24 cellular contexts compared by ENCODE assay signal in genomic region chr22:44759430-44760310, GRCh38. TPM values are rescaled to one million over a fixed set of nuclear protein-coding genes. Genes with fewer than 3 reads are reported as not detected.
"Had no signal": no experiment of that assay in that cellular context is flagged by ENCODE, and none has a peak within 500 bp of the region (broad histone marks: within the 10 kb centered on the region; RNA-seq: fewer than 3 reads in every experiment).

No MANE protein-coding gene starts in this region.

- H3K36me3 Mint-ChIP-seq: natural killer cell treated with Interleukin-12 subunit alpha and Interleukin-12 subunit beta and Interleukin-15 and Interleukin-18, amount 100 ng/mL, for 72 hours; stimulated activated effector memory CD8-positive, alpha-beta T cell treated with anti-CD3 and anti-CD28 coated beads, Interleukin-12 subunit alpha, Interleukin-12 subunit beta, amount 100 ng/mL, for 72 hours had no signal

- H3K27me3 Mint-ChIP-seq: natural killer cell treated with Interleukin-12 subunit alpha and Interleukin-12 subunit beta and Interleukin-15 and Interleukin-18, amount 100 ng/mL, for 72 hours had no signal

- H3K4me3 Mint-ChIP-seq: activated naive CD8-positive, alpha-beta T cell; natural killer cell treated with Interleukin-12 subunit alpha and Interleukin-12 subunit beta and Interleukin-15 and Interleukin-18, amount 100 ng/mL, for 72 hours; stimulated activated effector memory CD8-positive, alpha-beta T cell treated with anti-CD3 and anti-CD28 coated beads, Interleukin-12 subunit alpha, Interleukin-12 subunit beta, amount 100 ng/mL, for 72 hours; stimulated activated naive CD8-positive, alpha-beta T cell treated with anti-CD3 and anti-CD28 coated beads, Interleukin-15, amount 100 ng/mL, for 72 hours; WTC11 had no signal

- ATAC-seq: foreskin keratinocyte; pancreas; stimulated activated effector memory CD8-positive, alpha-beta T cell treated with anti-CD3 and anti-CD28 coated beads, Interleukin-12 subunit alpha, Interleukin-12 subunit beta, amount 100 ng/mL, for 72 hours; stimulated activated naive CD8-positive, alpha-beta T cell treated with anti-CD3 and anti-CD28 coated beads, Interleukin-15, amount 100 ng/mL, for 72 hours; WTC11 had no signal

- H3K4me1 ChIP-seq: adrenal gland, ascending aorta, left ventricle myocardium inferior, tibial nerve, uterus had no signal

- H3K9me3 ChIP-seq: adrenal gland, ascending aorta, left ventricle myocardium inferior, neutrophil, pancreas, uterus had no signal

- H3K9me3 Mint-ChIP-seq: natural killer cell treated with Interleukin-12 subunit alpha and Interleukin-12 subunit beta and Interleukin-15 and Interleukin-18, amount 100 ng/mL, for 72 hours had no signal

- H3K27ac ChIP-seq: adrenal gland, ascending aorta, foreskin keratinocyte, left ventricle myocardium inferior, neutrophil, pancreas, tibial nerve, uterus had no signal

- FAIRE-seq: colon, pancreas had no signal

- H3K36me3 ChIP-seq: adrenal gland, ascending aorta, left ventricle myocardium inferior, neutrophil, pancreas, tibial nerve, uterus had no signal

- H3K27ac Mint-ChIP-seq: activated naive CD8-positive, alpha-beta T cell; natural killer cell treated with Interleukin-12 subunit alpha and Interleukin-12 subunit beta and Interleukin-15 and Interleukin-18, amount 100 ng/mL, for 72 hours; stimulated activated effector memory CD8-positive, alpha-beta T cell treated with anti-CD3 and anti-CD28 coated beads, Interleukin-12 subunit alpha, Interleukin-12 subunit beta, amount 100 ng/mL, for 72 hours; WTC11 had no signal

- H3K27me3 ChIP-seq: adrenal gland, ascending aorta, foreskin keratinocyte, pancreas, uterus had no signal

- DNase-seq: activated gamma-delta T cell treated with Interleukin-2 at 50 U/mL for 16 hours; activated T-cell treated with anti-CD3 and anti-CD28 coated beads, Interleukin-2, amount 50 U/mL, for 1 hour; adrenal gland; central memory CD4-positive, alpha-beta T cell; effector memory CD4-positive, alpha-beta T cell; foreskin keratinocyte; left ventricle myocardium inferior; midbrain; pancreas; right cardiac atrium; stimulated activated CD4-positive, alpha-beta T cell treated with anti-CD3 and anti-CD28 coated beads, Interleukin-2, amount 100 ng/mL, for 24 hours; stimulated activated naive CD8-positive, alpha-beta T cell treated with anti-CD3 and anti-CD28 coated beads, Interleukin-15, amount 100 ng/mL, for 72 hours; T1000; uterus had no signal

- H3K4me3 ChIP-seq: adrenal gland, ascending aorta, left ventricle myocardium inferior, pancreas, tibial nerve, uterus had no signal

RNA-seq across cellular contexts. Expression of gene ARHGAP8, which starts 7.3 kb away (rescaled TPM):
- total RNA-seq: ascending aorta, dermis microvascular lymphatic vessel endothelial cell, left ventricle myocardium inferior, lung microvascular endothelial cell had no signal
